ENCODE assay signal across 16 cellular contexts in genomic region chr5:133694181-133694831, GRCh38.
A peak's percentile ranks its signal among the peaks of the same experiment; 100 is the strongest.
DNase-seq lines count a peak whose midpoint lies in the region; ATAC-seq and TF ChIP-seq lines count a peak whose summit lies in the region.
"Had no signal": no experiment of that assay in that cellular context is flagged by ENCODE, and none has a peak within 500 bp of the region (broad histone marks: within the 10 kb centered on the region; RNA-seq: fewer than 3 reads in every experiment).

No MANE protein-coding gene starts in this region.

- H3K9ac ChIP-seq in colonic mucosa (ENCODE audit: low read depth in 2 of 2, low read length in 2 of 2) = no peak overlapping the region

- H3K4me3 ChIP-seq in SJCRH30 = no peak overlapping the region
- H3K4me3 ChIP-seq in colonic mucosa = no peak overlapping the region
- no peak overlapping the region for H3K4me3 ChIP-seq in upper lobe of right lung
- H3K4me3 ChIP-seq: Peyer's patch had no signal

- intact Hi-C loops in colonic mucosa (cut with DNase I) = no loop called here
- intact Hi-C loops in upper lobe of right lung (cut with DNase I) = no loop called here

- no peaks in the 10 kb centered on the region for H3K36me3 Mint-ChIP-seq in activated naive CD4-positive, alpha-beta T cell treated with anti-CD3 and anti-CD28 coated beads, Interleukin-2, amount 50 U/mL, for 72 hours
- H3K36me3 Mint-ChIP-seq: CD4-positive, alpha-beta memory T cell had no signal

- H3K27me3 ChIP-seq in SJCRH30 = no peaks in the 10 kb centered on the region
- no peaks in the 10 kb centered on the region for H3K27me3 ChIP-seq in colonic mucosa
- peaks cover 9% of the 10 kb centered on the region for H3K27me3 ChIP-seq in upper lobe of right lung
- H3K27me3 ChIP-seq: Peyer's patch had no signal

- H3K36me3 ChIP-seq in SJCRH30 (no peaks in the 10 kb centered on the region), colonic mucosa (no peaks in the 10 kb centered on the region), upper lobe of right lung (no peaks in the 10 kb centered on the region)
- H3K36me3 ChIP-seq: Peyer's patch had no signal

- H3K4me1 ChIP-seq in SJCRH30 (peaks cover 20% of the 10 kb centered on the region), colonic mucosa (no peaks in the 10 kb centered on the region), upper lobe of right lung (no peaks in the 10 kb centered on the region)
- H3K4me1 ChIP-seq: Peyer's patch had no signal

- no peak overlapping the region for H3K27ac Mint-ChIP-seq in activated naive CD4-positive, alpha-beta T cell treated with anti-CD3 and anti-CD28 coated beads, Interleukin-2, amount 50 U/mL, for 72 hours
- H3K27ac Mint-ChIP-seq: CD4-positive, alpha-beta memory T cell had no signal

- no peak for DNase-seq in activated naive CD4-positive, alpha-beta T cell treated with anti-CD3 and anti-CD28 coated beads, Interleukin-2, amount 50 U/mL, for 72 hours (ENCODE audit: low spot score in 2 of 2)
- no peak for DNase-seq in activated naive CD4-positive, alpha-beta T cell (lab: John Stamatoyannopoulos, UW)
- DNase-seq in SJCRH30 = peak; percentile 78 to 88
- peak; percentile 37 for DNase-seq in myocyte (ENCODE audit: low read depth)
- no peak for DNase-seq in NCI-H2107 treated with DMSO at 0.1 percent for 48 hours (lab: John Stamatoyannopoulos, UW; ENCODE audit: unreplicated experiment)
- DNase-seq in colonic mucosa = no peak
- DNase-seq in stimulated activated CD4-positive, alpha-beta T cell treated with anti-CD3 and anti-CD28 coated beads, Interleukin-1b, Interleukin-23, amount 100 ng/mL, for 48 hours = no peak
- DNase-seq in upper lobe of right lung = no peak
- DNase-seq: CD4-positive, alpha-beta memory T cell; Karpas-422; NCI-H1105; NCI-H1694; NCI-H226; NCI-H524 treated with DMSO at 0.1 percent for 48 hours; Right ventricle myocardium superior had no signal

- TF ChIP-seq CTCF in colonic mucosa (IDR thresholded peaks at IDR 0.05) (no peak), upper lobe of right lung (IDR thresholded peaks at IDR 0.05) (no peak)

- no peaks in the 10 kb centered on the region for H3K9me3 ChIP-seq in SJCRH30 (replicated peaks)
- H3K9me3 ChIP-seq in colonic mucosa = no peaks in the 10 kb centered on the region
- H3K9me3 ChIP-seq in upper lobe of right lung = no peaks in the 10 kb centered on the region
- H3K9me3 ChIP-seq: Peyer's patch had no signal

- H3K27ac ChIP-seq in SJCRH30 (peak overlapping the region; percentile 52), colonic mucosa (no peak overlapping the region), upper lobe of right lung (no peak overlapping the region)
- H3K27ac ChIP-seq: Peyer's patch had no signal

- ATAC-seq in activated naive CD4-positive, alpha-beta T cell treated with anti-CD3 and anti-CD28 coated beads, Interleukin-2, amount 50 U/mL, for 72 hours = peak; percentile 16 to 42
- ATAC-seq in upper lobe of right lung = no peak

- H3K9me3 Mint-ChIP-seq in activated naive CD4-positive, alpha-beta T cell treated with anti-CD3 and anti-CD28 coated beads, Interleukin-2, amount 50 U/mL, for 72 hours = no peaks in the 10 kb centered on the region
- H3K9me3 Mint-ChIP-seq: CD4-positive, alpha-beta memory T cell had no signal

Comparison
In these comparisons a context has a peak if more than half of its experiments do, and no peak if none do; other contexts are left out.
1. DNase-seq: peak in SJCRH30 (2 of 2) and myocyte (single experiment); none in activated naive CD4-positive, alpha-beta T cell treated with anti-CD3 and anti-CD28 coated beads, Interleukin-2, amount 50 U/mL, for 72 hours (0 of 2), activated naive CD4-positive, alpha-beta T cell (0 of 4), NCI-H2107 treated with DMSO at 0.1 percent for 48 hours (single experiment), colonic mucosa (single experiment), stimulated activated CD4-positive, alpha-beta T cell treated with anti-CD3 and anti-CD28 coated beads, Interleukin-1b, Interleukin-23, amount 100 ng/mL, for 48 hours (single experiment) and upper lobe of right lung (single experiment).